10 cellular contexts compared by ENCODE assay signal in the genomic region with DNA sequence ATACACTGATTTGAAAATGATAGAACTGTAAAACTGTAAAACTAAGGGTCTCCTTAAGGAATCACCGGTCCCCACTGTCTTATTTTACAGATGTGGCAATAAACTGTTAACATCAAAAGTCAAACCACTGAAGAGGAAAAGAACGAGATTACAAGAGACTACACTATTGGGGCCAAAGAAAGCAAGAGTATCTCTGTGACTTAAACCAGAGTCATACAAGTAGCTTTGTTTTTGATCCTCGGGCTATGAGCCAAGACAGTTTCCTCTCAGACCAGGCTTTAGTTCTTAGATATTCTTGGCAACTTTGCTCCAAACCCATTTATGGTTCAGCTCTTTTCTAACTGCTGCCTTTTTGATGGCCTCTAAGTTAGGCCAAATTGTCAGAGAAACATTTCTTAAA.
A peak's percentile ranks its signal among the peaks of the same experiment; 100 is the strongest.
DNase-seq lines count a peak whose midpoint lies in the region; ATAC-seq and TF ChIP-seq lines count a peak whose summit lies in the region.
"Had no signal": no experiment of that assay in that cellular context is flagged by ENCODE, and none has a peak within 500 bp of the region (broad histone marks: within the 10 kb centered on the region; RNA-seq: fewer than 3 reads in every experiment).

No MANE protein-coding gene starts in this region.

- H3K4me1 ChIP-seq in ACC112 (ENCODE audit: control insufficient read depth, insufficient read depth, low read length, unreplicated experiment) (peaks cover 58% of the 10 kb centered on the region), lower lobe of right lung (peaks cover 41% of the 10 kb centered on the region)

- ATAC-seq in HG02870 (IDR thresholded peaks at IDR 0.05; ENCODE audit: unreplicated experiment) = peak; percentile 28
- ATAC-seq in lower lobe of right lung = peak in 1 of 2 donors; percentile 42
- no peak for ATAC-seq in GM18870 (IDR thresholded peaks at IDR 0.05; ENCODE audit: unreplicated experiment)
- ATAC-seq: K562 had no signal

- no peaks in the 10 kb centered on the region for H3K9me3 Mint-ChIP-seq in chondrocyte (ENCODE audit: low read depth)

- peaks cover 15% of the 10 kb centered on the region for H3K79me2 ChIP-seq in ACC112 (ENCODE audit: control insufficient read depth, insufficient read depth, low read length, unreplicated experiment)

- H3K27ac ChIP-seq in ACC112 (ENCODE audit: low read depth, low read length) (peak overlapping the region; percentile 55), lower lobe of right lung (peak overlapping the region; percentile 15)

- no peaks in the 10 kb centered on the region for H3K27me3 Mint-ChIP-seq in chondrocyte (ENCODE audit: low read depth)

- peak overlapping the region; percentile 77 for H3K27ac Mint-ChIP-seq in chondrocyte (ENCODE audit: unreplicated experiment)

- H3K27me3 ChIP-seq in ACC112 (ENCODE audit: insufficient read depth, low read length) (no peaks in the 10 kb centered on the region), lower lobe of right lung (ENCODE audit: low read depth) (no peaks in the 10 kb centered on the region)

- no peaks in the 10 kb centered on the region for H3K36me3 Mint-ChIP-seq in chondrocyte (ENCODE audit: low read depth)

- TF ChIP-seq CTCF in chondrocyte (IDR thresholded peaks at IDR 0.05) (no peak), lower lobe of right lung (IDR thresholded peaks at IDR 0.05) (no peak)

- intact Hi-C loops in lower lobe of right lung (cut with DNase I) = no loop called here

- H3K4me3 ChIP-seq in ACC112 (ENCODE audit: low read depth, low read length) = no peak overlapping the region
- H3K4me3 ChIP-seq in lower lobe of right lung = no peak overlapping the region
- H3K4me3 ChIP-seq: K562 had no signal

- DNase-seq in chondrocyte (ENCODE audit: low spot score) (no peak), lower lobe of right lung (no peak), islet precursor cell (no peak), DMS 273 treated with DMSO at 0.1 percent for 48 hours (lab: John Stamatoyannopoulos, UW) (no peak), SIG-M5 treated with dmso at 0.1 percent for 504 hours (lab: John Stamatoyannopoulos, UW; ENCODE audit: unreplicated experiment) (no peak)
- DNase-seq: Calu3 had no signal

- no peak overlapping the region for H3K4me3 Mint-ChIP-seq in chondrocyte (ENCODE audit: unreplicated experiment)

- H2AFZ ChIP-seq in ACC112 (ENCODE audit: low read length, unreplicated experiment) = no peak overlapping the region

- H3K36me3 ChIP-seq in ACC112 (ENCODE audit: insufficient read depth, low read length) (no peaks in the 10 kb centered on the region), lower lobe of right lung (no peaks in the 10 kb centered on the region)

- H3K9me3 ChIP-seq in lower lobe of right lung = no peaks in the 10 kb centered on the region

- H3K4me1 Mint-ChIP-seq in chondrocyte (ENCODE audit: low read depth) = peaks cover 43% of the 10 kb centered on the region
